In the genomic region with DNA sequence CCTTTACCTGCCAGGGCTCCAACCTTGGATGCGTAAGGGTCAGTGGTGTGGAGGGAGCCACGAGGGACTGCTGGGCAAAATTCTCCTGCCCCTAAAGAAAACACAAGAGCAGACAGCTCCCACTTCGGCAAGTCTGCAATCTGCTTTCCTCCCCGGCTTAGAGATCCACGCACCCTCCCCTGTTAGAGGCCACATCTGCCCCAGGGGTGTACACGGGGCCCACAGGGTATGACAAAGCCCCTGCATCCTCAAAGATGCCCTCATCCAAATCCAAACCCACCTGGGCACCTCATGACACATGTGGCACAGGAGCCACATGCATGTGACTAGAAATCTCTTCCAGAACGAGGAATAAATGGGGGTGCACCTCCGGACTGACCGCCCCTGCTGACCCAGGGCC, we compare ENCODE assay signal across 17 cellular contexts. TPM values are rescaled to one million over a fixed set of nuclear protein-coding genes. Genes with fewer than 3 reads are reported as not detected.
DNase-seq lines count a peak whose midpoint lies in the region; ATAC-seq and TF ChIP-seq lines count a peak whose summit lies in the region.
"Had no signal": no experiment of that assay in that cellular context is flagged by ENCODE, and none has a peak within 500 bp of the region (broad histone marks: within the 10 kb centered on the region; RNA-seq: fewer than 3 reads in every experiment).

No MANE protein-coding gene starts in this region.

- no peaks in the 10 kb centered on the region for H3K9me3 Mint-ChIP-seq in activated CD4-positive, alpha-beta memory T cell treated with anti-CD3 and anti-CD28 coated beads, Interleukin-2, amount 10 ng/mL, durations not matched to agents 7 days and 5 days
- H3K9me3 Mint-ChIP-seq in activated CD4-positive, alpha-beta memory T cell treated with anti-CD3 and anti-CD28 coated beads for 36 hours, result no peaks in the 10 kb centered on the region
- no peaks in the 10 kb centered on the region for H3K9me3 Mint-ChIP-seq in osteocyte (ENCODE audit: unreplicated experiment)
- H3K9me3 Mint-ChIP-seq: CD4-positive, CD25-positive, alpha-beta regulatory T cell had no signal

- peak; percentile 11 for DNase-seq in activated CD4-positive, alpha-beta memory T cell treated with anti-CD3 and anti-CD28 coated beads, Interleukin-2, amount 10 ng/mL, durations not matched to agents 7 days and 5 days
- DNase-seq in activated CD4-positive, alpha-beta memory T cell treated with anti-CD3 and anti-CD28 coated beads for 36 hours, result no peak
- DNase-seq in islet precursor cell, result peak; percentile 38
- DNase-seq in osteocyte (ENCODE audit: extremely low spot score, unreplicated experiment), result peak; percentile 49
- peak; percentile 31 for DNase-seq in upper lobe of right lung
- no peak for DNase-seq in kidney glomerular epithelial cell (lab: John Stamatoyannopoulos, UW)
- DNase-seq in globus pallidus (ENCODE audit: low spot score), result no peak
- DNase-seq: 8988T; AML-193; CD4-positive, CD25-positive, alpha-beta regulatory T cell; DMS53; GF-D8; GM23248 had no signal

- H3K4me3 ChIP-seq in upper lobe of right lung, result no peak overlapping the region
- H3K4me3 ChIP-seq: BLaER1 treated with 17β-estradiol and CSF1 and Interleukin-3, amounts not matched to agents 10 nM and 100 nM; GM23248 had no signal

- H3K27ac Mint-ChIP-seq in activated CD4-positive, alpha-beta memory T cell treated with anti-CD3 and anti-CD28 coated beads, Interleukin-2, amount 10 ng/mL, durations not matched to agents 7 days and 5 days, result no peak overlapping the region
- no peak overlapping the region for H3K27ac Mint-ChIP-seq in activated CD4-positive, alpha-beta memory T cell treated with anti-CD3 and anti-CD28 coated beads for 36 hours
- no peak overlapping the region for H3K27ac Mint-ChIP-seq in osteocyte (ENCODE audit: unreplicated experiment)

- H3K4me1 ChIP-seq in upper lobe of right lung, result no peaks in the 10 kb centered on the region
- H3K4me1 ChIP-seq: BLaER1 treated with 17β-estradiol and CSF1 and Interleukin-3, amounts not matched to agents 10 nM and 100 nM had no signal

- H3K36me3 Mint-ChIP-seq in activated CD4-positive, alpha-beta memory T cell treated with anti-CD3 and anti-CD28 coated beads, Interleukin-2, amount 10 ng/mL, durations not matched to agents 7 days and 5 days (ENCODE audit: low read depth), result peaks cover 24% of the 10 kb centered on the region
- peaks cover 23% of the 10 kb centered on the region for H3K36me3 Mint-ChIP-seq in activated CD4-positive, alpha-beta memory T cell treated with anti-CD3 and anti-CD28 coated beads for 36 hours
- peaks cover 29% of the 10 kb centered on the region for H3K36me3 Mint-ChIP-seq in osteocyte (ENCODE audit: unreplicated experiment)

- no peak overlapping the region for H3K4me3 Mint-ChIP-seq in activated CD4-positive, alpha-beta memory T cell treated with anti-CD3 and anti-CD28 coated beads, Interleukin-2, amount 10 ng/mL, durations not matched to agents 7 days and 5 days
- no peak overlapping the region for H3K4me3 Mint-ChIP-seq in activated CD4-positive, alpha-beta memory T cell treated with anti-CD3 and anti-CD28 coated beads for 36 hours
- no peak overlapping the region for H3K4me3 Mint-ChIP-seq in osteocyte (ENCODE audit: unreplicated experiment)
- H3K4me3 Mint-ChIP-seq: CD4-positive, CD25-positive, alpha-beta regulatory T cell had no signal

- no peak overlapping the region for H3K27ac ChIP-seq in upper lobe of right lung
- H3K27ac ChIP-seq: BLaER1 treated with 17β-estradiol and CSF1 and Interleukin-3, amounts not matched to agents 10 nM and 100 nM; GM23248 had no signal

- H3K4me1 Mint-ChIP-seq in activated CD4-positive, alpha-beta memory T cell treated with anti-CD3 and anti-CD28 coated beads, Interleukin-2, amount 10 ng/mL, durations not matched to agents 7 days and 5 days, result no peaks in the 10 kb centered on the region
- no peaks in the 10 kb centered on the region for H3K4me1 Mint-ChIP-seq in activated CD4-positive, alpha-beta memory T cell treated with anti-CD3 and anti-CD28 coated beads for 36 hours (ENCODE audit: low read depth)
- H3K4me1 Mint-ChIP-seq in osteocyte (ENCODE audit: unreplicated experiment), result peaks cover 3% of the 10 kb centered on the region

- H3K27me3 ChIP-seq in upper lobe of right lung, result no peaks in the 10 kb centered on the region
- H3K27me3 ChIP-seq: BLaER1 treated with 17β-estradiol and CSF1 and Interleukin-3, amounts not matched to agents 10 nM and 100 nM had no signal

- intact Hi-C loops in activated CD4-positive, alpha-beta memory T cell treated with anti-CD3 and anti-CD28 coated beads for 36 hours (cut with micrococcal nuclease), result no loop called here
- intact Hi-C loops in upper lobe of right lung (cut with DNase I), result no loop called here

- no peaks in the 10 kb centered on the region for H3K9me3 ChIP-seq in upper lobe of right lung
- H3K9me3 ChIP-seq: BLaER1 treated with 17β-estradiol and CSF1 and Interleukin-3, amounts not matched to agents 10 nM and 100 nM had no signal

- CTCF ChIA-PET in activated CD4-positive, alpha-beta memory T cell treated with anti-CD3 and anti-CD28 coated beads, Interleukin-2, amount 10 ng/mL, durations not matched to agents 7 days and 5 days (lab: Charles Lee), result no interaction called here
- CTCF ChIA-PET in activated CD4-positive, alpha-beta memory T cell treated with anti-CD3 and anti-CD28 coated beads for 36 hours (lab: Charles Lee), result no interaction called here

- POLR2A ChIA-PET in activated CD4-positive, alpha-beta memory T cell treated with anti-CD3 and anti-CD28 coated beads, Interleukin-2, amount 10 ng/mL, durations not matched to agents 7 days and 5 days (lab: Charles Lee), result no interaction called here
- POLR2A ChIA-PET in activated CD4-positive, alpha-beta memory T cell treated with anti-CD3 and anti-CD28 coated beads for 36 hours (lab: Charles Lee), result no interaction called here

- TF ChIP-seq CTCF in osteocyte (IDR thresholded peaks at IDR 0.05) (no peak), upper lobe of right lung (IDR thresholded peaks at IDR 0.05) (no peak)

- ATAC-seq in upper lobe of right lung (no peak), GM18909 (IDR thresholded peaks at IDR 0.05; ENCODE audit: poor library complexity, unreplicated experiment) (no peak)
- ATAC-seq: HCT116 had no signal

- H3K27me3 Mint-ChIP-seq in activated CD4-positive, alpha-beta memory T cell treated with anti-CD3 and anti-CD28 coated beads, Interleukin-2, amount 10 ng/mL, durations not matched to agents 7 days and 5 days, result no peaks in the 10 kb centered on the region
- H3K27me3 Mint-ChIP-seq in activated CD4-positive, alpha-beta memory T cell treated with anti-CD3 and anti-CD28 coated beads for 36 hours, result no peaks in the 10 kb centered on the region
- H3K27me3 Mint-ChIP-seq in osteocyte (ENCODE audit: unreplicated experiment), result no peaks in the 10 kb centered on the region
- H3K27me3 Mint-ChIP-seq: CD4-positive, CD25-positive, alpha-beta regulatory T cell had no signal

- H3K36me3 ChIP-seq in upper lobe of right lung, result peaks cover 61% of the 10 kb centered on the region

RNA-seq across cellular contexts. Expression of gene ZXDC, which starts 25.5 kb away (rescaled TPM):
- total RNA-seq in activated CD4-positive, alpha-beta memory T cell treated with anti-CD3 and anti-CD28 coated beads, Interleukin-2, amount 10 ng/mL, durations not matched to agents 7 days and 5 days, result 10 to 100 TPM; 23.8 to 23.9 TPM
- 10 to 100 TPM; 18.2 to 19.1 TPM for total RNA-seq in activated CD4-positive, alpha-beta memory T cell treated with anti-CD3 and anti-CD28 coated beads for 36 hours
- total RNA-seq in osteocyte (30.7 and 31.8 TPM in 2 replicates), upper lobe of right lung (40.3 TPM)

RNA-seq across cellular contexts. Expression of gene CFAP100, which starts 55.5 kb away (rescaled TPM):
- not detected for total RNA-seq in activated CD4-positive, alpha-beta memory T cell treated with anti-CD3 and anti-CD28 coated beads, Interleukin-2, amount 10 ng/mL, durations not matched to agents 7 days and 5 days
- total RNA-seq in activated CD4-positive, alpha-beta memory T cell treated with anti-CD3 and anti-CD28 coated beads for 36 hours, result not detected
- total RNA-seq in osteocyte, result not detected in 2 replicates
- total RNA-seq in upper lobe of right lung, result not detected
- total RNA-seq: CD4-positive, CD25-positive, alpha-beta regulatory T cell; GM23248; HT1080 had no signal

Comparison
In these comparisons a context has a peak if more than half of its experiments do, and no peak if none do; other contexts are left out.
1. DNase-seq: peak in activated CD4-positive, alpha-beta memory T cell treated with anti-CD3 and anti-CD28 coated beads, Interleukin-2, amount 10 ng/mL, durations not matched to agents 7 days and 5 days (single experiment), islet precursor cell (single experiment), osteocyte (single experiment) and upper lobe of right lung (single experiment); none in activated CD4-positive, alpha-beta memory T cell treated with anti-CD3 and anti-CD28 coated beads for 36 hours (single experiment), kidney glomerular epithelial cell (single experiment) and globus pallidus (single experiment).